Comparison of ENCODE assay signal across 1 cellular context in genomic region chr22:50675553-50676199, GRCh38.
TF ChIP-seq lines count a peak whose summit lies in the region.

No MANE protein-coding gene starts in this region.

TF ChIP-seq in SK-N-SH, 30 proteins besides CTCF, POLR2A, EP300 and RAD21 (continued from another document):
- no peak for TF ChIP-seq REST (IDR thresholded peaks at IDR 0.05; ENCODE audit: low read depth, low read length)
- TF ChIP-seq SMC3 (IDR thresholded peaks at IDR 0.05; ENCODE audit: low read depth, low read length), result no peak
- no peak for TF ChIP-seq TAF1 (IDR thresholded peaks at IDR 0.05; ENCODE audit: borderline replicate concordance, low read depth, low read length)
- no peak for TF ChIP-seq NRF1 (IDR thresholded peaks at IDR 0.05; ENCODE audit: low read depth, low read length)
- no peak for TF ChIP-seq USF1 (IDR thresholded peaks at IDR 0.05; ENCODE audit: borderline replicate concordance, low read depth)
- no peak for TF ChIP-seq USF2 (IDR thresholded peaks at IDR 0.05; ENCODE audit: borderline replicate concordance, low read depth, low read length)
- no peak for TF ChIP-seq FOXM1 (IDR thresholded peaks at IDR 0.05; ENCODE audit: low read depth)
- no peak for TF ChIP-seq JUND (IDR thresholded peaks at IDR 0.05)
- no peak for TF ChIP-seq RFX5 (IDR thresholded peaks at IDR 0.05; ENCODE audit: low read length)
- TF ChIP-seq GABPA (IDR thresholded peaks at IDR 0.05; ENCODE audit: low read depth), result no peak
- TF ChIP-seq TEAD4 (IDR thresholded peaks at IDR 0.05; ENCODE audit: borderline replicate concordance, insufficient read depth), result no peak
- TF ChIP-seq NFIC (IDR thresholded peaks at IDR 0.05; ENCODE audit: borderline replicate concordance), result no peak
TF ChIP-seq in SK-N-SH: peak in this region for 0.
